Comparison of ENCODE assay signal across 9 cellular contexts in genomic region chr12:45122776-45123380, GRCh38.
A peak's percentile ranks its signal among the peaks of the same experiment; 100 is the strongest.
DNase-seq lines count a peak whose midpoint lies in the region; ATAC-seq lines count a peak whose summit lies in the region.
"Had no signal": no experiment of that assay in that cellular context is flagged by ENCODE, and none has a peak within 500 bp of the region (broad histone marks: within the 10 kb centered on the region; RNA-seq: fewer than 3 reads in every experiment).

No MANE protein-coding gene starts in this region.

- H3K9me3 ChIP-seq in SK-N-MC (ENCODE audit: low read depth, low read length): no peaks in the 10 kb centered on the region

- H3K4me3 ChIP-seq in SK-N-MC: no peak overlapping the region

- ATAC-seq in HG02973 (IDR thresholded peaks at IDR 0.05; ENCODE audit: unreplicated experiment): no peak
- ATAC-seq in stimulated activated naive CD8-positive, alpha-beta T cell treated with anti-CD3 and anti-CD28 coated beads, Interleukin-15, Interleukin-2, amounts not matched to agents 100 U/mL and 50 U/mL, for 24 hours: no peak

- H3K36me3 ChIP-seq in SK-N-MC (ENCODE audit: insufficient read depth, low read length): no peaks in the 10 kb centered on the region

- 0 out of 2 replicates have a peak overlapping the region, but pooled peaks have one; percentile 38 for H3K27ac ChIP-seq in SK-N-MC

- DNase-seq in Ammon's horn (ENCODE audit: low spot score): peak; percentile 76
- peak; percentile 5 for DNase-seq in HS-5 (ENCODE audit: low read depth)
- DNase-seq in SK-N-MC (ENCODE audit: low read depth, low spot score): peak; percentile 75
- DNase-seq in iPS-NIHi7 (ENCODE audit: extremely low spot score): peak; percentile 38
- DNase-seq in NOMO-1 treated with DMSO at 0.1 percent for 48 hours (lab: John Stamatoyannopoulos, UW; ENCODE audit: unreplicated experiment): no peak
- DNase-seq in NOMO-1 treated with dmso at 0.1 percent for 144 hours (lab: John Stamatoyannopoulos, UW; ENCODE audit: unreplicated experiment): no peak
- no peak for DNase-seq in stimulated activated naive CD8-positive, alpha-beta T cell treated with anti-CD3 and anti-CD28 coated beads, Interleukin-15, Interleukin-2, amounts not matched to agents 100 U/mL and 50 U/mL, for 24 hours
- DNase-seq: Right ventricle myocardium superior had no signal

- no peak overlapping the region for H3K9ac ChIP-seq in SK-N-MC (ENCODE audit: insufficient read length)

Comparison
In these comparisons a context has a peak if more than half of its experiments do, and no peak if none do; other contexts are left out.
1. DNase-seq: peak in Ammon's horn (single experiment), HS-5 (single experiment), SK-N-MC (single experiment) and iPS-NIHi7 (single experiment); none in NOMO-1 treated with DMSO at 0.1 percent for 48 hours (single experiment), NOMO-1 treated with dmso at 0.1 percent for 144 hours (single experiment) and stimulated activated naive CD8-positive, alpha-beta T cell treated with anti-CD3 and anti-CD28 coated beads, Interleukin-15, Interleukin-2, amounts not matched to agents 100 U/mL and 50 U/mL, for 24 hours (single experiment).